ENCODE assay signal across 19 cellular contexts in genomic region chr18:77407733-77408132, GRCh38.
A peak's percentile ranks its signal among the peaks of the same experiment; 100 is the strongest.
DNase-seq lines count a peak whose midpoint lies in the region; ATAC-seq and TF ChIP-seq lines count a peak whose summit lies in the region.
"Had no signal": no experiment of that assay in that cellular context is flagged by ENCODE, and none has a peak within 500 bp of the region (broad histone marks: within the 10 kb centered on the region; RNA-seq: fewer than 3 reads in every experiment).

No MANE protein-coding gene starts in this region.

- H3K4me1 ChIP-seq in DND-41 (ENCODE audit: insufficient read depth, low read length) (no peaks in the 10 kb centered on the region), iPS DF 6.9 (ENCODE audit: control insufficient read depth, insufficient read depth, low read length) (no peaks in the 10 kb centered on the region)

- H3K27ac ChIP-seq in DND-41 (ENCODE audit: low read length) = no peak overlapping the region
- H3K27ac ChIP-seq in iPS DF 6.9 (ENCODE audit: low read length) = no peak overlapping the region

- H2AFZ ChIP-seq in DND-41 (ENCODE audit: low read depth, low read length) = no peak overlapping the region

- H3K36me3 ChIP-seq in DND-41 (ENCODE audit: insufficient read depth, low read length) (no peaks in the 10 kb centered on the region), iPS DF 6.9 (ENCODE audit: control insufficient read depth, insufficient read depth, low read length) (no peaks in the 10 kb centered on the region)

- intact Hi-C loops in head of caudate nucleus (cut with DNase I) = no loop called here

- no CpG with 5 or more reads among the region's 6 CpGs for WGBS in iPS DF 6.9 (ENCODE audit: insufficient coverage, insufficient read length)

- no peaks in the 10 kb centered on the region for H3K79me2 ChIP-seq in DND-41 (ENCODE audit: insufficient read depth, low read length)

- TF ChIP-seq EP300 in Ishikawa (IDR thresholded peaks at IDR 0.05; ENCODE audit: borderline replicate concordance) = no peak

- no peaks in the 10 kb centered on the region for H3K27me3 ChIP-seq in DND-41 (ENCODE audit: insufficient read depth, low read length, poor library complexity)
- H3K27me3 ChIP-seq in iPS DF 6.9 (ENCODE audit: control insufficient read depth, insufficient read depth, low read length) = no peaks in the 10 kb centered on the region

- in situ Hi-C loops in SK-MEL-5 (cut with HindIII; ENCODE audit: low pct_unique_long_range_greater_than_20kb, low sequenced_read_pairs) = no loop called here

- H3K4me3 ChIP-seq in DND-41 (ENCODE audit: low read depth in 1 of 2, low read length in 2 of 2) = no peak overlapping the region
- H3K4me3 ChIP-seq in iPS DF 6.9 (ENCODE audit: low read length) = no peak overlapping the region
- H3K4me3 ChIP-seq: K562 had no signal

- H3K4me2 ChIP-seq in DND-41 (ENCODE audit: insufficient read depth, low read length) = no peak overlapping the region

- TF ChIP-seq CTCF in DND-41 (IDR thresholded peaks at IDR 0.05; ENCODE audit: borderline replicate concordance, extremely low read depth, low read length, poor library complexity, severe bottlenecking) = peak; percentile 4

- H3K9me3 ChIP-seq in DND-41 (ENCODE audit: insufficient read depth, low read length, severe bottlenecking) (no peaks in the 10 kb centered on the region), iPS DF 6.9 (ENCODE audit: control insufficient read depth, insufficient read depth, low read length) (no peaks in the 10 kb centered on the region)

- peak; percentile 26; the same call in 1 of the 2 replicates for TF ChIP-seq RAD21 in Ishikawa (IDR thresholded peaks at IDR 0.05; ENCODE audit: low read depth)

- DNase-seq in DND-41 (no peak), SK-MEL-5 (ENCODE audit: low read depth, low spot score) (peak; percentile 9), iPS DF 6.9 (ENCODE audit: low read depth, low spot score) (peak; percentile 9), KG1 (lab: John Stamatoyannopoulos, UW) (no peak), head of caudate nucleus (no peak)
- DNase-seq: ACHN; CD4-positive, alpha-beta memory T cell; DMS79 treated with DMSO at 0.1 percent for 48 hours; GF-D8; NCI-H1105 treated with DMSO at 0.1 percent for 48 hours; NCI-H1930; NCI-H524 had no signal

- H3K9ac ChIP-seq in DND-41 (ENCODE audit: low read depth, low read length) = no peak overlapping the region

- H4K20me1 ChIP-seq in DND-41 (ENCODE audit: insufficient read depth, low read length) = no peaks in the 10 kb centered on the region

- ATAC-seq in DND-41 (ENCODE audit: insufficient read depth, low read depth) = no peak
- ATAC-seq in HG03432 (IDR thresholded peaks at IDR 0.05; ENCODE audit: unreplicated experiment) = no peak
- ATAC-seq in HG03442 (IDR thresholded peaks at IDR 0.05; ENCODE audit: unreplicated experiment) = no peak
- ATAC-seq: K562, Panc1, Right ventricle myocardium inferior, SK-N-SH treated with all-trans-retinoic acid at 6 μM for 48 hours had no signal

TF ChIP-seq in Ishikawa, 13 proteins besides CTCF, POLR2A, EP300 and RAD21:
- TF ChIP-seq TEAD4 (IDR thresholded peaks at IDR 0.05) = no peak
- no peak for TF ChIP-seq TAF1 (IDR thresholded peaks at IDR 0.05; ENCODE audit: low read depth)
- no peak for TF ChIP-seq CEBPB (IDR thresholded peaks at IDR 0.05)
- TF ChIP-seq MAX (IDR thresholded peaks at IDR 0.05) = no peak
- no peak for TF ChIP-seq CREB1 (IDR thresholded peaks at IDR 0.05; ENCODE audit: low read depth)
- no peak for TF ChIP-seq USF1 (IDR thresholded peaks at IDR 0.05)
- TF ChIP-seq YY1 (IDR thresholded peaks at IDR 0.05; ENCODE audit: low read depth) = no peak
- no peak for TF ChIP-seq FOXM1 (IDR thresholded peaks at IDR 0.05; ENCODE audit: borderline replicate concordance, low read depth)
- no peak for TF ChIP-seq ZBTB7A (IDR thresholded peaks at IDR 0.05; ENCODE audit: low read depth)
- no peak for TF ChIP-seq TCF12 (IDR thresholded peaks at IDR 0.05; ENCODE audit: low read depth)
- TF ChIP-seq REST (IDR thresholded peaks at IDR 0.05; ENCODE audit: low read depth) = no peak
- TF ChIP-seq EGR1 (IDR thresholded peaks at IDR 0.05) = no peak
- TF ChIP-seq NFIC (IDR thresholded peaks at IDR 0.05) = no peak

Comparison
In these comparisons a context has a peak if more than half of its experiments do, and no peak if none do; other contexts are left out.
1. DNase-seq: peak in SK-MEL-5 (single experiment) and iPS DF 6.9 (single experiment); none in DND-41 (single experiment), KG1 (single experiment) and head of caudate nucleus (0 of 42).